ENCODE assay signal across 14 cellular contexts in the genomic region with DNA sequence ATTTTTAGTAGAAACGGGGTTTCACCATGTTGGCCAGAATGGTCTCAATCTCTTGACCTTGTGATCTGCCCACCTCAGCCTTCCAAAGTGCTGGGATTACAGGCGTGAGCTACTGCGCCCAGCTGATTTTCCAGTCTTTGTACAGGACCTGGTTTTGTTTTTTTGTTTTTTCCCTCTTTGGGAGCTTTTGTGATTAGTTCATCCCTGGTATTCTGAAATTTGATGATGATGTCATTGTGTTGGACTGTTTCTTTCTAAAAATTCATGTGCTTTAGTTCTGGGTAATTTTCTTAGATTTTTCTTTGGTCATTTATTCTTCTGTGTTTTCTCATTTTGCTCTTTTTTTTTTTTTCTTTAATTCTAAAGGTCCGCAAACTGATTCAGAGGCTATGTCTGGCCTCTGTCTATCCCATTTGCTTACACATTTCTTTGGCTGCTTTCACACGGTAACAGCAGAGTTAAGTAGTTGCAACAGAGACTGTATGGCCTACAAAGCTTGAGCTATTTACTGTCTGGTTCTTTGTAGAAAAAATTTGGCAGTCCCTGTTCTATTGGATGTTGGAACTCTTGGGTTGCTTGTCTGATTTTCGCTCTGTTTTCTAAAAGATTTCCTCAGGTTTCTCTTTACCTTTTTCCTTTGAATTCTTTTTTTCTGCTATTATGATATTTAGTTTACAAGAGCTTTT.
"Had no signal": no experiment of that assay in that cellular context is flagged by ENCODE, and none has a peak within 500 bp of the region (broad histone marks: within the 10 kb centered on the region; RNA-seq: fewer than 3 reads in every experiment).

No MANE protein-coding gene starts in this region.

- ATAC-seq: activated CD4-positive, CD25-positive, alpha-beta regulatory T cell treated with anti-CD3 and anti-CD28 coated beads, Interleukin-2, amount 50 U/mL, for 24 hours; activated naive CD8-positive, alpha-beta T cell treated with anti-CD3 and anti-CD28 coated beads, Interleukin-2, amount 50 U/mL, for 24 hours; pancreas; stimulated activated memory B cell treated with anti-CD40 and anti-IgM and Interleukin-4, amounts not matched to agents 10 μg/mL and 1 μg/mL and 100 μg/mL, for 72 hours had no signal

- H3K27ac ChIP-seq: cardiac muscle cell, colonic mucosa, esophagus muscularis mucosa, pancreas had no signal

- DNase-seq: activated CD4-positive, alpha-beta T cell treated with anti-CD3 and anti-CD28 coated beads, Interleukin-2, amount 50 U/mL, for 4 hours; activated naive CD4-positive, alpha-beta T cell treated with anti-CD3 and anti-CD28 coated beads for 36 hours; activated naive CD8-positive, alpha-beta T cell treated with anti-CD3 and anti-CD28 coated beads, Interleukin-2, amount 50 U/mL, for 24 hours; colonic mucosa; effector CD4-positive, alpha-beta T cell; islet precursor cell; mammary epithelial cell; naive B cell; pancreas; T-helper 9 cell had no signal

- H3K27me3 ChIP-seq: cardiac muscle cell, colonic mucosa, esophagus muscularis mucosa, pancreas had no signal

- H3K4me1 ChIP-seq: colonic mucosa had no signal

- H3K9me3 ChIP-seq: colonic mucosa, pancreas had no signal

- H3K4me3 ChIP-seq: cardiac muscle cell, colonic mucosa, esophagus muscularis mucosa, pancreas had no signal

- H3K36me3 ChIP-seq: colonic mucosa, pancreas had no signal
